ENCODE assay signal across 15 cellular contexts in genomic region chr6:121835662-121836061, GRCh38.
DNase-seq lines count a peak whose midpoint lies in the region; ATAC-seq and TF ChIP-seq lines count a peak whose summit lies in the region.
"Had no signal": no experiment of that assay in that cellular context is flagged by ENCODE, and none has a peak within 500 bp of the region (broad histone marks: within the 10 kb centered on the region; RNA-seq: fewer than 3 reads in every experiment).

No MANE protein-coding gene starts in this region.

- H3K4ac ChIP-seq in neuronal stem cell (ENCODE audit: low read length): no peak overlapping the region
- H3K4ac ChIP-seq in H9 (ENCODE audit: low read depth, low read length): no peak overlapping the region

- H2AFZ ChIP-seq in GM23338 (peak overlapping the region; percentile 69; the same call in 1 of the 2 replicates), neuronal stem cell (ENCODE audit: low read length) (peak overlapping the region; percentile 49), H9 (ENCODE audit: low read length) (no peak overlapping the region)

- H3K27me3 ChIP-seq in GM23338 (ENCODE audit: insufficient read depth) (no peaks in the 10 kb centered on the region), neuronal stem cell (ENCODE audit: control insufficient read depth in 3 of 3, insufficient read depth in 3 of 3, low read depth in 1 of 3, low read length in 3 of 3) (no peaks in the 10 kb centered on the region), H9 (ENCODE audit: insufficient read depth, low read length) (no peaks in the 10 kb centered on the region)
- H3K27me3 ChIP-seq: BE2C had no signal

- H3K23ac ChIP-seq in neuronal stem cell (ENCODE audit: low read depth, low read length, poor library complexity) (no peak overlapping the region), H9 (ENCODE audit: insufficient read length, low read depth, low read length) (no peak overlapping the region)

- ATAC-seq in GM23338 (no peak), GM19328 (IDR thresholded peaks at IDR 0.05; ENCODE audit: unreplicated experiment) (no peak), HG03571 (IDR thresholded peaks at IDR 0.05; ENCODE audit: unreplicated experiment) (no peak)
- ATAC-seq: A549, GM12878 had no signal

- H3K9me3 ChIP-seq in neuronal stem cell (replicated peaks in 1 of 2; ENCODE audit: control insufficient read depth in 2 of 2, insufficient read depth in 1 of 2, low read depth in 1 of 2, low read length in 2 of 2): no peaks in the 10 kb centered on the region
- no peaks in the 10 kb centered on the region for H3K9me3 ChIP-seq in H9 (ENCODE audit: control insufficient read depth, low read depth, low read length)
- H3K9me3 ChIP-seq: A549, BE2C, HAP-1 had no signal

- no peaks in the 10 kb centered on the region for H3K27me3 Mint-ChIP-seq in GM23338 (ENCODE audit: insufficient read depth, low read depth, poor library complexity)
- no peaks in the 10 kb centered on the region for H3K27me3 Mint-ChIP-seq in H9 (ENCODE audit: low read depth)

- TF ChIP-seq CTCF in GM23338 (conservative IDR thresholded peaks at IDR 0.05; ENCODE audit: low read depth in 2 of 2) (no peak), H9 (conservative IDR thresholded peaks at IDR 0.05) (no peak)

- H3K9me2 ChIP-seq in GM23338 (ENCODE audit: insufficient read depth): peaks cover 26% of the 10 kb centered on the region

- no peak overlapping the region for H3K4me3 Mint-ChIP-seq in GM23338
- H3K4me3 Mint-ChIP-seq in H9: no peak overlapping the region
- H3K4me3 Mint-ChIP-seq: CD4-positive, alpha-beta memory T cell had no signal

- H3K4me2 ChIP-seq in GM23338 (no peak overlapping the region), neuronal stem cell (ENCODE audit: insufficient read depth, low read length, poor library complexity, severe bottlenecking) (no peak overlapping the region), H9 (ENCODE audit: insufficient read depth, insufficient read length, low read length) (no peak overlapping the region)
- H3K4me2 ChIP-seq: A549 had no signal

- no peak overlapping the region for H3K9ac ChIP-seq in neuronal stem cell (ENCODE audit: low read depth, low read length, poor library complexity)
- H3K9ac ChIP-seq in H9 (ENCODE audit: extremely low read depth, insufficient read length, low read length): no peak overlapping the region

- H3K27ac Mint-ChIP-seq in GM23338 (no peak overlapping the region), H9 (no peak overlapping the region)
- H3K27ac Mint-ChIP-seq: CD4-positive, alpha-beta memory T cell had no signal

- no peaks in the 10 kb centered on the region for H3K4me1 ChIP-seq in GM23338 (ENCODE audit: insufficient read depth)
- H3K4me1 ChIP-seq in neuronal stem cell (ENCODE audit: control insufficient read depth in 2 of 2, insufficient read depth in 1 of 2, low read depth in 1 of 2, low read length in 2 of 2): no peaks in the 10 kb centered on the region
- no peaks in the 10 kb centered on the region for H3K4me1 ChIP-seq in H9 (ENCODE audit: insufficient read depth, low read length)
- H3K4me1 ChIP-seq: A549, BE2C, HAP-1 had no signal

- no peak overlapping the region for H3K4me3 ChIP-seq in GM23338
- no peak overlapping the region for H3K4me3 ChIP-seq in neuronal stem cell (ENCODE audit: low read length in 2 of 2)
- H3K4me3 ChIP-seq: A549, GM12878, HAP-1 had no signal

- no peak overlapping the region for H3T11ph ChIP-seq in H9 (ENCODE audit: low read length)

- H2AK5ac ChIP-seq in neuronal stem cell (ENCODE audit: low read depth, low read length) (no peak overlapping the region), H9 (ENCODE audit: insufficient read length, low read length) (no peak overlapping the region)

- H3K56ac ChIP-seq in H9 (ENCODE audit: insufficient read length, low read depth, low read length): no peak overlapping the region

- no peak overlapping the region for H3K18ac ChIP-seq in neuronal stem cell (ENCODE audit: low read length)
- no peak overlapping the region for H3K18ac ChIP-seq in H9 (ENCODE audit: insufficient read length, low read depth, low read length)

- H3K4me1 Mint-ChIP-seq in GM23338 (no peaks in the 10 kb centered on the region; the same call in 1 of the 3 replicates), H9 (peaks cover 0 to 4% of the 10 kb centered on the region in 2 experiments; a peak in 2 of 4 replicates)
- H3K4me1 Mint-ChIP-seq: CD4-positive, alpha-beta memory T cell had no signal

- no CpG with 5 or more reads among the region's 2 CpGs for WGBS in neuronal stem cell (ENCODE audit: extremely low coverage in 2 of 2, insufficient read length in 2 of 2, insufficient replicate concordance in 1 of 2), 2 donors
- WGBS in H9 (ENCODE audit: extremely low coverage, insufficient read length, low lambda C conversion rate): no CpG with 5 or more reads among the region's 2 CpGs

- H4K91ac ChIP-seq in neuronal stem cell (ENCODE audit: low read depth, low read length, poor library complexity) (no peak overlapping the region), H9 (ENCODE audit: insufficient read length, low read depth, low read length) (no peak overlapping the region)

- DNase-seq in GM23338 (ENCODE audit: low spot score) (no peak), amniotic epithelial cell (ENCODE audit: low read depth) (peak; percentile 84), iris pigment epithelial cell (ENCODE audit: low read depth) (peak; percentile 53), neuronal stem cell (ENCODE audit: low spot score) (no peak), H9 (no peak)
- DNase-seq: BE2C; CD4-positive, alpha-beta memory T cell; DMS79; GOT3 had no signal

- H3K27ac ChIP-seq in GM23338 (ENCODE audit: low read depth): no peak overlapping the region
- no peak overlapping the region for H3K27ac ChIP-seq in neuronal stem cell (replicated peaks; ENCODE audit: low read length)
- no peak overlapping the region for H3K27ac ChIP-seq in H9 (ENCODE audit: insufficient read length, low read depth, low read length)
- H3K27ac ChIP-seq: A549, C4-2B had no signal

- no peaks in the 10 kb centered on the region for H3K79me2 ChIP-seq in GM23338 (replicated peaks; ENCODE audit: insufficient read depth)
- H3K79me2 ChIP-seq in H9 (ENCODE audit: insufficient read depth, low read length): no peaks in the 10 kb centered on the region

- H4K20me1 ChIP-seq in GM23338 (replicated peaks; ENCODE audit: insufficient read depth): no peaks in the 10 kb centered on the region
- H4K20me1 ChIP-seq in H9 (ENCODE audit: control insufficient read depth, insufficient read depth, insufficient read length): no peaks in the 10 kb centered on the region

- no peaks in the 10 kb centered on the region for H3K9me3 Mint-ChIP-seq in GM23338
- no peaks in the 10 kb centered on the region for H3K9me3 Mint-ChIP-seq in H9
- H3K9me3 Mint-ChIP-seq: CD4-positive, alpha-beta memory T cell had no signal

- no peak overlapping the region for H3K14ac ChIP-seq in neuronal stem cell (ENCODE audit: low read length)
- H3K14ac ChIP-seq in H9 (ENCODE audit: insufficient read depth, low read length): no peak overlapping the region

- H3K36me3 Mint-ChIP-seq in GM23338 (ENCODE audit: low read depth) (no peaks in the 10 kb centered on the region), H9 (ENCODE audit: insufficient read depth in 1 of 3, low read depth in 3 of 3) (peaks cover 0 to 5% (median 0%) of the 10 kb centered on the region in 3 experiments; a peak in 1 of 7 replicates)
- H3K36me3 Mint-ChIP-seq: CD4-positive, alpha-beta memory T cell had no signal

- H4K8ac ChIP-seq in neuronal stem cell (ENCODE audit: low read depth, low read length) (no peak overlapping the region), H9 (replicated peaks; ENCODE audit: insufficient read length, low read depth, low read length) (no peak overlapping the region)

- H3K79me1 ChIP-seq in neuronal stem cell (ENCODE audit: low read depth, low read length) (no peaks in the 10 kb centered on the region), H9 (ENCODE audit: insufficient read depth, low read depth, low read length, poor library complexity, severe bottlenecking) (no peaks in the 10 kb centered on the region)

- H3F3A ChIP-seq in GM23338 (replicated peaks; ENCODE audit: low read depth): no peaks in the 10 kb centered on the region

- H2BK15ac ChIP-seq in neuronal stem cell (ENCODE audit: low read length): no peak overlapping the region
- no peak overlapping the region for H2BK15ac ChIP-seq in H9 (ENCODE audit: low read depth, low read length)

- H3K36me3 ChIP-seq in GM23338 (ENCODE audit: insufficient read depth): no peaks in the 10 kb centered on the region
- H3K36me3 ChIP-seq in neuronal stem cell (replicated peaks in 1 of 2; ENCODE audit: control insufficient read depth in 2 of 2, insufficient read depth in 2 of 2, low read length in 2 of 2): no peaks in the 10 kb centered on the region
- H3K36me3 ChIP-seq: BE2C, HAP-1 had no signal

- H3K23me2 ChIP-seq in H9 (ENCODE audit: insufficient read length, low read depth, low read length, poor library complexity, severe bottlenecking): no peaks in the 10 kb centered on the region

- no peak overlapping the region for H2BK12ac ChIP-seq in neuronal stem cell (ENCODE audit: low read length)
- H2BK12ac ChIP-seq in H9 (ENCODE audit: insufficient read length, low read depth, low read length): no peak overlapping the region

- no peak overlapping the region for H2BK120ac ChIP-seq in neuronal stem cell (ENCODE audit: low read depth, low read length)
- no peak overlapping the region for H2BK120ac ChIP-seq in H9 (ENCODE audit: low read depth, low read length, poor library complexity, severe bottlenecking)

- no peak overlapping the region for H2BK20ac ChIP-seq in H9 (ENCODE audit: low read depth, low read length, poor library complexity, severe bottlenecking)

- no peak overlapping the region for H2BK5ac ChIP-seq in neuronal stem cell (ENCODE audit: low read length)
- no peak overlapping the region for H2BK5ac ChIP-seq in H9 (ENCODE audit: insufficient read length, low read length)

- no peak overlapping the region for H4K5ac ChIP-seq in H9 (ENCODE audit: insufficient read length, low read depth, low read length)

TF ChIP-seq in GM23338, 12 proteins besides CTCF, POLR2A, EP300 and RAD21 (continues in another document):
- TF ChIP-seq ZNF331 (CRISPR knock-in tag; IDR thresholded peaks at IDR 0.05; ENCODE audit: low read depth) (no peak), POLR2AphosphoS5 (IDR thresholded peaks at IDR 0.05; ENCODE audit: low read depth) (no peak), NANOG (IDR thresholded peaks at IDR 0.05; ENCODE audit: borderline replicate concordance) (no peak), CREB1 (CRISPR knock-in tag; IDR thresholded peaks at IDR 0.05; ENCODE audit: low read depth) (no peak)
- TF ChIP-seq, protein P1, sequence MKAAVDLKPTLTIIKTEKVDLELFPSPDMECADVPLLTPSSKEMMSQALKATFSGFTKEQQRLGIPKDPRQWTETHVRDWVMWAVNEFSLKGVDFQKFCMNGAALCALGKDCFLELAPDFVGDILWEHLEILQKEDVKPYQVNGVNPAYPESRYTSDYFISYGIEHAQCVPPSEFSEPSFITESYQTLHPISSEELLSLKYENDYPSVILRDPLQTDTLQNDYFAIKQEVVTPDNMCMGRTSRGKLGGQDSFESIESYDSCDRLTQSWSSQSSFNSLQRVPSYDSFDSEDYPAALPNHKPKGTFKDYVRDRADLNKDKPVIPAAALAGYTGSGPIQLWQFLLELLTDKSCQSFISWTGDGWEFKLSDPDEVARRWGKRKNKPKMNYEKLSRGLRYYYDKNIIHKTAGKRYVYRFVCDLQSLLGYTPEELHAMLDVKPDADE (IDR thresholded peaks at IDR 0.05): no peak

Comparison
In these comparisons a context has a peak if more than half of its experiments do, and no peak if none do; other contexts are left out.
1. DNase-seq: peak in amniotic epithelial cell (single experiment) and iris pigment epithelial cell (single experiment); none in GM23338 (single experiment), neuronal stem cell (single experiment) and H9 (single experiment).